ENCODE assay signal across 13 cellular contexts in the genomic region with DNA sequence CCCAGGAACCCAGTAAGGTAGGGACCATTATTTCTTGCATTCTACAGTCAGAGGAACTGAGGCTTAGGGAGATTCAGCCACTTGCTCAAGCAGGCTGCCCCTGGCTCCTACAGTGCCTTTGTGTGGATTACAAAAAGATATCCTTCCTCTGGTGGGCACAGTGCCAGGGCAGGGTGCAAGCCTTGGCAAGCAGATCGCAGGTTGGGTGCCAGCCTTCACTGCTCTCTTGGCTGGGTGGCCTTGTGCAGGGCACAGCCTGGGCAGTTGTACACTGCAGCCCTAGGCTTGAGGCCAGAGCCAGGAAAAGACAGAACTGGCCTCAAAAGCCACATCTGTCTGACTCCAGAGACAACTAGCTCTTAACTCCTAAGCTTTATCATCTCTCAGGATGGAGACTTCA. TPM values are rescaled to one million over a fixed set of nuclear protein-coding genes. Genes with fewer than 3 reads are reported as not detected.
DNase-seq lines count a peak whose midpoint lies in the region; ATAC-seq, FAIRE-seq and TF ChIP-seq lines count a peak whose summit lies in the region.
"Had no signal": no experiment of that assay in that cellular context is flagged by ENCODE, and none has a peak within 500 bp of the region (broad histone marks: within the 10 kb centered on the region; RNA-seq: fewer than 3 reads in every experiment).

No MANE protein-coding gene starts in this region.

- H3K23ac ChIP-seq in IMR-90 (ENCODE audit: low read depth, low read length), result peak overlapping the region; percentile 29; the same call in 1 of the 2 replicates

- peaks cover 24% of the 10 kb centered on the region for H3K9me1 ChIP-seq in IMR-90 (ENCODE audit: insufficient read depth, low read length)

- no CpG with 5 or more reads among the region's 1 CpG for WGBS in IMR-90 (ENCODE audit: extremely low coverage in 2 of 2, insufficient read length in 1 of 2), 2 experiments
- 0% methylated on average over 1 of the region's 1 CpG for WGBS in GM12878 (ENCODE audit: insufficient coverage, insufficient replicate concordance, low lambda C conversion rate, missing lambda C conversion rate)

- H3K9ac ChIP-seq in IMR-90 (ENCODE audit: low read depth, low read length), result no peak overlapping the region
- H3K9ac ChIP-seq in GM12878 (ENCODE audit: control insufficient read depth, insufficient read depth, low read length), result no peak overlapping the region; the same call in 1 of the 2 replicates

- peak overlapping the region; percentile 70 for H3K4me3 Mint-ChIP-seq in T-helper 1 cell treated with Interleukin-12 subunit alpha and Interleukin-12 subunit beta and Interleukin-4 antibody, amounts not matched to agents 30 μg/mL and 1 μg/mL, for 36 hours
- peak overlapping the region; percentile 86 for H3K4me3 Mint-ChIP-seq in natural killer cell treated with Interleukin-12 subunit alpha and Interleukin-12 subunit beta and Interleukin-15 and Interleukin-18, amount 100 ng/mL, for 72 hours

- no peak for TF ChIP-seq EP300 in GM12878 (IDR thresholded peaks at IDR 0.05; ENCODE audit: borderline replicate concordance in 1 of 2, control insufficient read depth in 1 of 2, low read depth in 2 of 2, low read length in 2 of 2)

- intact Hi-C loops in IMR-90 (cut with micrococcal nuclease), result no loop called here
- intact Hi-C loops in GM12878 (cut with micrococcal nuclease; ENCODE audit: unreplicated experiment), result no loop called here

- H3K27ac ChIP-seq in IMR-90 (ENCODE audit: insufficient read depth, low read length) (no peak overlapping the region), GM12878 (ENCODE audit: control insufficient read depth, insufficient read depth) (peak overlapping the region; percentile 98)
- H3K27ac ChIP-seq: esophagus muscularis mucosa had no signal

- BruUV-seq in IMR-90 (replicated peaks; lab: Mats Ljungman, UMichigan), result no TSS peak
- BruUV-seq in GM12878 (replicated peaks; lab: Mats Ljungman, UMichigan), result no TSS peak

- no peaks in the 10 kb centered on the region for H3K27me3 Mint-ChIP-seq in T-helper 1 cell treated with Interleukin-12 subunit alpha and Interleukin-12 subunit beta and Interleukin-4 antibody, amounts not matched to agents 30 μg/mL and 1 μg/mL, for 36 hours (ENCODE audit: low read depth)
- H3K27me3 Mint-ChIP-seq in natural killer cell treated with Interleukin-12 subunit alpha and Interleukin-12 subunit beta and Interleukin-15 and Interleukin-18, amount 100 ng/mL, for 72 hours, result no peaks in the 10 kb centered on the region

- dilution Hi-C loops in IMR-90 (cut with HindIII; ENCODE audit: low sequenced_read_pairs, unreplicated experiment), result no loop called here

- no peaks in the 10 kb centered on the region for H3K9me3 Mint-ChIP-seq in T-helper 1 cell treated with Interleukin-12 subunit alpha and Interleukin-12 subunit beta and Interleukin-4 antibody, amounts not matched to agents 30 μg/mL and 1 μg/mL, for 36 hours
- peaks cover 2% of the 10 kb centered on the region for H3K9me3 Mint-ChIP-seq in natural killer cell treated with Interleukin-12 subunit alpha and Interleukin-12 subunit beta and Interleukin-15 and Interleukin-18, amount 100 ng/mL, for 72 hours

- peaks cover 26% of the 10 kb centered on the region for H3K4me1 ChIP-seq in IMR-90 (ENCODE audit: control insufficient read depth, insufficient read depth, low read length)
- peaks cover 96% of the 10 kb centered on the region for H3K4me1 ChIP-seq in GM12878 (ENCODE audit: control insufficient read depth, insufficient read depth, low read length)

- H3K36me3 ChIP-seq in IMR-90 (ENCODE audit: control insufficient read depth, insufficient read depth, low read length) (no peaks in the 10 kb centered on the region), GM12878 (ENCODE audit: control insufficient read depth in 2 of 2, insufficient read depth in 2 of 2, low read length in 1 of 2) (peaks cover 20 to 22% of the 10 kb centered on the region in 2 experiments)
- H3K36me3 ChIP-seq: esophagus muscularis mucosa, SJSA1 had no signal

- POLR2A ChIA-PET in IMR-90 (lab: Charles Lee; ENCODE audit: unreplicated experiment), result no interaction called here
- POLR2A ChIA-PET in GM12878 (lab: Charles Lee), result interaction anchor here (1.3 to 2.5 kb wide), 4 partner anchors 12 to 21 kb away, joined by 3 to 16 read pairs (median 10); partner anchors contain the start of gene DOCK2

- no peaks in the 10 kb centered on the region for H3K27me3 ChIP-seq in IMR-90 (ENCODE audit: control insufficient read depth, insufficient read depth, low read length)
- no peaks in the 10 kb centered on the region for H3K27me3 ChIP-seq in GM12878 (replicated peaks in 1 of 2; ENCODE audit: control insufficient read depth in 2 of 2, insufficient read depth in 2 of 2, low read length in 1 of 2)
- H3K27me3 ChIP-seq: SJSA1 had no signal

- peaks cover 57% of the 10 kb centered on the region for H3K36me3 Mint-ChIP-seq in T-helper 1 cell treated with Interleukin-12 subunit alpha and Interleukin-12 subunit beta and Interleukin-4 antibody, amounts not matched to agents 30 μg/mL and 1 μg/mL, for 36 hours (ENCODE audit: low read depth)
- H3K36me3 Mint-ChIP-seq in natural killer cell treated with Interleukin-12 subunit alpha and Interleukin-12 subunit beta and Interleukin-15 and Interleukin-18, amount 100 ng/mL, for 72 hours, result peaks cover 13% of the 10 kb centered on the region

- DNase-seq in T-helper 1 cell, result no peak
- DNase-seq in IMR-90, result no peak
- DNase-seq in GM12878 (ENCODE audit: low read depth, low spot score), result no peak
- no peak for DNase-seq in natural killer cell treated with Interleukin-12 subunit alpha and Interleukin-12 subunit beta and Interleukin-15 and Interleukin-18, amount 100 ng/mL, for 72 hours (ENCODE audit: low spot score)
- no peak for DNase-seq in NCI-H2107 treated with DMSO at 0.1 percent for 48 hours (lab: John Stamatoyannopoulos, UW; ENCODE audit: unreplicated experiment)
- no peak for DNase-seq in DMS53 (lab: John Stamatoyannopoulos, UW)
- no peak for DNase-seq in NCI-H1694 treated with DMSO at 0.1 percent for 48 hours (lab: John Stamatoyannopoulos, UW)
- DNase-seq: cortex of kidney, DMS 273 treated with DMSO at 0.1 percent for 48 hours, NCI-H2171 treated with DMSO at 0.1 percent for 48 hours had no signal

- H2BK120ac ChIP-seq in IMR-90 (ENCODE audit: low read depth, low read length), result peak overlapping the region; percentile 96

- H4K8ac ChIP-seq in IMR-90 (ENCODE audit: low read depth in 2 of 2, low read length in 2 of 2), result peak overlapping the region; percentile 83 to 93; a peak in 2 of 4 replicates

- H3K56ac ChIP-seq in IMR-90 (ENCODE audit: extremely low read depth, insufficient read depth, low read length), result no peak overlapping the region

- H2BK5ac ChIP-seq in IMR-90 (ENCODE audit: low read depth, low read length, poor library complexity, severe bottlenecking), result peak overlapping the region; percentile 9

- H4K20me1 ChIP-seq in IMR-90 (ENCODE audit: insufficient read depth, low read length) (no peaks in the 10 kb centered on the region), GM12878 (ENCODE audit: control insufficient read depth, insufficient read depth) (no peaks in the 10 kb centered on the region)

- CTCF ChIA-PET in IMR-90 (lab: Yijun Ruan, JAX), result no interaction called here
- CTCF ChIA-PET in GM12878 (lab: Yijun Ruan, JAX), result interaction anchor here (1.4 to 3.2 kb wide), 2 partner anchors 12 to 19 kb away, joined by 4 to 14 read pairs; no protein-coding TSS in a partner anchor

- peak overlapping the region; percentile 94 for H3K4ac ChIP-seq in IMR-90 (ENCODE audit: low read depth, low read length)

- H3K18ac ChIP-seq in IMR-90 (ENCODE audit: low read depth, low read length), result peak overlapping the region; percentile 42; the same call in 1 of the 2 replicates

- peak overlapping the region; percentile 88 for H3K27ac Mint-ChIP-seq in T-helper 1 cell treated with Interleukin-12 subunit alpha and Interleukin-12 subunit beta and Interleukin-4 antibody, amounts not matched to agents 30 μg/mL and 1 μg/mL, for 36 hours
- H3K27ac Mint-ChIP-seq in natural killer cell treated with Interleukin-12 subunit alpha and Interleukin-12 subunit beta and Interleukin-15 and Interleukin-18, amount 100 ng/mL, for 72 hours, result peak overlapping the region; percentile 98 to 100

- in situ Hi-C loops in IMR-90 (cut with MboI; ENCODE audit: low sequenced_read_pairs), result no loop called here
- in situ Hi-C loops in GM12878 (cut with MboI), result no loop called here

- H3K9me3 ChIP-seq in IMR-90 (ENCODE audit: control insufficient read depth, insufficient read depth, low read length) (no peaks in the 10 kb centered on the region), GM12878 (replicated peaks; ENCODE audit: control insufficient read depth, insufficient read depth, low read length) (no peaks in the 10 kb centered on the region)
- H3K9me3 ChIP-seq: esophagus muscularis mucosa, SJSA1 had no signal

- H4K5ac ChIP-seq in IMR-90 (ENCODE audit: low read depth, low read length), result peak overlapping the region; percentile 92; the same call in 1 of the 2 replicates

- TF ChIP-seq POLR2A in IMR-90 (IDR thresholded peaks at IDR 0.05; ENCODE audit: low read depth, low read length), result no peak
- no peak for TF ChIP-seq POLR2A in GM12878 (IDR thresholded peaks at IDR 0.05; ENCODE audit: low read depth, low read length)

- SMC1A ChIA-PET in GM12878 (lab: Charles Lee; ENCODE audit: uncharacterized antibody, unreplicated experiment), result interaction anchor here (0.6 to 8.0 kb wide), 3 partner anchors 15 to 27 kb away, joined by 4 to 68 read pairs (median 16); partner anchors contain the start of gene DOCK2

- H2AFZ ChIP-seq in IMR-90 (replicated peaks; ENCODE audit: low read length, poor library complexity), result peak overlapping the region; percentile 12
- H2AFZ ChIP-seq in GM12878 (ENCODE audit: control insufficient read depth, low read depth, low read length), result no peak overlapping the region

- H3K4me3 ChIP-seq in IMR-90 (ENCODE audit: insufficient read depth, low read depth, low read length) (no peak overlapping the region), GM12878 (no peak overlapping the region)
- H3K4me3 ChIP-seq: esophagus muscularis mucosa, SJSA1 had no signal

- H4K91ac ChIP-seq in IMR-90 (ENCODE audit: insufficient read depth, low read depth, low read length), result peak overlapping the region; percentile 94

- RAD21 ChIA-PET in GM12878 (lab: Charles Lee; ENCODE audit: unreplicated experiment), result interaction anchor here (1.4 to 6.8 kb wide), 3 partner anchors 14 to 46 kb away, joined by 4 to 47 read pairs (median 43); partner anchors contain the start of gene DOCK2

- FAIRE-seq in GM12878 (lab: Jason Lieb, UNC), result no peak

- H3K4me1 Mint-ChIP-seq in T-helper 1 cell treated with Interleukin-12 subunit alpha and Interleukin-12 subunit beta and Interleukin-4 antibody, amounts not matched to agents 30 μg/mL and 1 μg/mL, for 36 hours (ENCODE audit: low read depth), result peaks cover 92% of the 10 kb centered on the region
- peaks cover 94 to 99% of the 10 kb centered on the region in 2 donors for H3K4me1 Mint-ChIP-seq in natural killer cell treated with Interleukin-12 subunit alpha and Interleukin-12 subunit beta and Interleukin-15 and Interleukin-18, amount 100 ng/mL, for 72 hours (ENCODE audit: low read depth in 2 of 2)

- H3K4me2 ChIP-seq in IMR-90 (ENCODE audit: low read depth, low read length) (no peak overlapping the region), GM12878 (ENCODE audit: control insufficient read depth, insufficient read depth) (peak overlapping the region; percentile 45; the same call in 1 of the 2 replicates)

- H3K79me1 ChIP-seq in IMR-90 (ENCODE audit: low read depth in 1 of 2, low read length in 2 of 2), result 0 out of 4 replicates have a peak, but pooled peaks cover 0 to 5% of the 10 kb centered on the region in 2 experiments

- ATAC-seq in IMR-90 (ENCODE audit: low read depth) (no peak), GM12878 (no peak)
- no peak for ATAC-seq in natural killer cell treated with Interleukin-12 subunit alpha and Interleukin-12 subunit beta and Interleukin-15 and Interleukin-18, amount 100 ng/mL, for 72 hours

- TF ChIP-seq CTCF in IMR-90 (conservative IDR thresholded peaks at IDR 0.05; ENCODE audit: low read depth, low read length) (no peak), GM12878 (IDR thresholded peaks at IDR 0.05 in 2 of 3, conservative IDR thresholded peaks at IDR 0.05 in 1 of 3; ENCODE audit: control insufficient read depth in 2 of 3, extremely low read depth in 1 of 3, insufficient read depth in 1 of 3, low read depth in 3 of 3, low read length in 3 of 3) (no peak)

- H2AK5ac ChIP-seq in IMR-90 (ENCODE audit: low read depth, low read length), result peak overlapping the region; percentile 86

- H2BK20ac ChIP-seq in IMR-90 (ENCODE audit: low read depth, low read length), result peak overlapping the region; percentile 96

- H2AK9ac ChIP-seq in IMR-90 (replicated peaks; ENCODE audit: low read depth, low read length, poor library complexity), result no peak overlapping the region

- peaks cover 85% of the 10 kb centered on the region for H3K79me2 ChIP-seq in GM12878 (ENCODE audit: control insufficient read depth, insufficient read depth, low read length)

- peak overlapping the region; percentile 93; the same call in 2 of the 3 replicates for H2BK15ac ChIP-seq in IMR-90 (ENCODE audit: low read depth, low read length)

- TF ChIP-seq RAD21 in IMR-90 (IDR thresholded peaks at IDR 0.05; ENCODE audit: low read length), result no peak
- TF ChIP-seq RAD21 in GM12878 (IDR thresholded peaks at IDR 0.05; ENCODE audit: insufficient read depth, low read depth, low read length), result no peak

- H3K14ac ChIP-seq in IMR-90 (replicated peaks; ENCODE audit: low read depth, low read length), result peak overlapping the region; percentile 87

RNA-seq across cellular contexts. Expression of gene DOCK2, which starts 15.0 kb away (rescaled TPM):
- 1.4 and 3.0 TPM in 2 replicates for total RNA-seq in IMR-90 (2012; rRNA removed)
- 0.47 and 0.72 TPM in 2 replicates for polyA plus RNA-seq in IMR-90 (2012; rRNA removed)
- 0.25 and 0.32 TPM in 2 replicates for polyA plus RNA-seq in IMR-90 (2012; cell fraction: cytosol; rRNA removed)
- 0.51 and 0.87 TPM in 2 replicates for polyA plus RNA-seq in IMR-90 (2012; cell fraction: nucleus; rRNA removed; ENCODE audit: low replicate concordance)
- total RNA-seq in GM12878 (2013; cell fraction: nucleolus; rRNA removed), result 746 and 764 TPM in 2 replicates
- 172 and 178 TPM in 2 replicates for total RNA-seq in GM12878 (2014; rRNA removed)
- total RNA-seq in GM12878 (2014; rRNA removed; fragmentation: Illumina TruSeq; extraction: Trizol), result 125 and 126 TPM in 2 replicates
- 179 and 192 TPM in 2 replicates for total RNA-seq in GM12878 (2021)
- 75.8 TPM for polyA plus RNA-seq in GM12878 (2011; ENCODE audit: low read depth)
- polyA plus RNA-seq in GM12878 (2011; rRNA removed), result 130 and 171 TPM in 2 replicates
- polyA plus RNA-seq in GM12878 (2011; cell fraction: cytosol; rRNA removed), result 148 and 150 TPM in 2 replicates
- polyA plus RNA-seq in GM12878 (2011; cell fraction: nucleus; rRNA removed), result 183 and 219 TPM in 2 replicates
- 87.1 and 104 TPM in 2 replicates for polyA plus RNA-seq in GM12878 (2012)
- 123 and 129 TPM in 2 replicates for polyA plus RNA-seq in GM12878 (2014; fragmentation: Illumina TruSeq; extraction: Trizol)
- polyA plus RNA-seq in GM12878 (2014; fragmentation: Nextera tagmentation; extraction: Ambion mirVana), result 10 to 100 TPM; 34.2 to 41.6 TPM
- 95.5 and 104 TPM in 2 replicates for polyA plus RNA-seq in GM12878 (2014; rRNA removed)
- polyA plus RNA-seq in GM12878 (2016; fragmentation: Nextera tagmentation; extraction: Ambion mirVana), result 100 to 1,000 TPM; 109 to 114 TPM
- polyA minus RNA-seq in GM12878 (2011; rRNA and poly(A)+ RNA removed), result 381 and 449 TPM in 2 replicates
- 66.6 and 92.6 TPM in 2 replicates for polyA minus RNA-seq in GM12878 (2011; cell fraction: cytosol; rRNA and poly(A)+ RNA removed)
- 411 and 600 TPM in 2 replicates for polyA minus RNA-seq in GM12878 (2011; cell fraction: nucleus; rRNA and poly(A)+ RNA removed)
- total RNA-seq in natural killer cell treated with Interleukin-12 subunit alpha and Interleukin-12 subunit beta and Interleukin-15 and Interleukin-18, amount 100 ng/mL, for 72 hours, result 100 to 1,000 TPM; 461 to 526 TPM

Comparison
In these comparisons a context has a peak if more than half of its experiments do, and no peak if none do; other contexts are left out.
1. RNA of gene DOCK2, which starts 15.0 kb away (total RNA-seq): 461 to 526 TPM in natural killer cell treated with Interleukin-12 subunit alpha and Interleukin-12 subunit beta and Interleukin-15 and Interleukin-18, amount 100 ng/mL, for 72 hours and 125 to 764 TPM in GM12878; 1.4 to 3.0 TPM in IMR-90; every median in the first group is over 10 times any median in the second.